In the genomic region with DNA sequence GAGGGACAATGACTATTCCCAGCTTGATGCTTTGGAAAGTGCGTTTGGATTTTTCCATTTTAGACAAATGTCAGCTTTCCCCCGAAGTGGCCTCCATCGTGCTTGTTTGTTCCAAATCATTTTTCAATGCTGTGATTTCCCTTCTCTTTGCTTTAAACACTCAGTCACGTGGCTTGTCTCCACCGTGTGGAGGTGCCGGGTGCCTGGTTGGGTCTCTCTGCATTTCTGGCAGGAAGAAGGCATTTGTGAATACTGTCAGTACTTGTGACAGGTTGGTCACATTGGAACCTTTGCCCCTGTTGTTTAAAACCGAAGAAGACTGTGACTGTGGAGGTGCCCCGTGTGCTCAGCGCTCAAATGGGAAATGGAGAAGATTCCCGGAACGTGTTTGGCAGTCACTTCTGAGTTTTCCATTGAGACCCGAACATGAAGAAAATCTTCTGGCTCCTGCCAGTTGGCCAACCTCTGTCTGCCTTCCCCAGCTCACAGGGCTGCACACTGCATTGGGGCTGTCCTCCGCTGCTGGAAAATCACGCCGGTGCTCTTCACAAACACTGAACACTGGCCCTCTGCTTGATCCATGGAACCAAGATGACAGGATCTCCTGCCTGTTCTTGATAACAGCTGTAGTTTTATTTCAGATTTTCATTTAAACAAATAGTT, we compare ENCODE assay signal across 14 cellular contexts.
DNase-seq lines count a peak whose midpoint lies in the region; FAIRE-seq and TF ChIP-seq lines count a peak whose summit lies in the region.
"Had no signal": no experiment of that assay in that cellular context is flagged by ENCODE, and none has a peak within 500 bp of the region (broad histone marks: within the 10 kb centered on the region; RNA-seq: fewer than 3 reads in every experiment).

No MANE protein-coding gene starts in this region.

- H3K4me1 ChIP-seq in astrocyte (ENCODE audit: insufficient read depth, low read length) (peaks cover 18% of the 10 kb centered on the region), suprapubic skin (peaks cover 15% of the 10 kb centered on the region), SK-N-SH (ENCODE audit: control insufficient read depth in 1 of 2, insufficient read depth in 2 of 2, low read depth in 1 of 2, low read length in 1 of 2) (peaks cover 0 to 17% of the 10 kb centered on the region in 2 experiments; a peak in 3 of 4 replicates), adrenal gland (replicated peaks in 1 of 2) (peaks cover 4 to 28% of the 10 kb centered on the region in 2 donors)
- H3K4me1 ChIP-seq: A549, HAP-1 had no signal

- no peaks in the 10 kb centered on the region for H3K9me3 Mint-ChIP-seq in activated CD4-positive, alpha-beta T cell treated with anti-CD3 and anti-CD28 coated beads, Interleukin-2, amount 10 ng/mL, durations not matched to agents 24 days and 14 days
- H3K9me3 Mint-ChIP-seq in astrocyte (ENCODE audit: unreplicated experiment), result no peaks in the 10 kb centered on the region

- FAIRE-seq in astrocyte (lab: Jason Lieb, UNC), result no peak
- FAIRE-seq: A549 had no signal

- H3K4me3 ChIP-seq in astrocyte (ENCODE audit: insufficient read depth, low read depth, low read length), result no peak overlapping the region
- no peak overlapping the region for H3K4me3 ChIP-seq in suprapubic skin
- H3K4me3 ChIP-seq in SK-N-SH (ENCODE audit: low read depth in 2 of 2, low read length in 1 of 2), result no peak overlapping the region
- no peak overlapping the region for H3K4me3 ChIP-seq in adrenal gland
- H3K4me3 ChIP-seq: A549, HAP-1 had no signal

- H3K27ac Mint-ChIP-seq in activated CD4-positive, alpha-beta T cell treated with anti-CD3 and anti-CD28 coated beads, Interleukin-2, amount 10 ng/mL, durations not matched to agents 24 days and 14 days, result peak overlapping the region; percentile 86
- no peak overlapping the region for H3K27ac Mint-ChIP-seq in astrocyte (ENCODE audit: unreplicated experiment)

- H4K20me1 ChIP-seq in astrocyte (ENCODE audit: insufficient read depth, low read length) (no peaks in the 10 kb centered on the region), SK-N-SH (ENCODE audit: insufficient read depth) (no peaks in the 10 kb centered on the region)

- intact Hi-C loops in activated CD4-positive, alpha-beta T cell treated with anti-CD3 and anti-CD28 coated beads, Interleukin-2, amount 10 ng/mL, durations not matched to agents 24 days and 14 days (cut with micrococcal nuclease), result loop anchor here (5.0 to 10.0 kb wide), 5 partner anchors 39 to 463 kb away; a partner anchor contains a TSS
- intact Hi-C loops in adrenal gland (cut with DNase I), result no loop called here

- WGBS in suprapubic skin, result 53% methylated on average over 15 of the region's 15 CpGs
- WGBS in SK-N-SH (ENCODE audit: low lambda C conversion rate), result 94% methylated on average over 12 of the region's 15 CpGs
- whole genome bisulfite sequencing in adrenal gland, 4 donors, result 70 to 91% (median 81%) methylated on average over 15 of the region's 15 CpGs

- H3K27me3 ChIP-seq in astrocyte (ENCODE audit: insufficient read depth, low read length), result no peaks in the 10 kb centered on the region
- H3K27me3 ChIP-seq in suprapubic skin, result no peaks in the 10 kb centered on the region
- H3K27me3 ChIP-seq in SK-N-SH (ENCODE audit: insufficient read depth), result no peaks in the 10 kb centered on the region
- no peaks in the 10 kb centered on the region for H3K27me3 ChIP-seq in adrenal gland

- POLR2A ChIA-PET in SK-N-SH (lab: Yijun Ruan, JAX), result no interaction called here

- H3K27me3 Mint-ChIP-seq in activated CD4-positive, alpha-beta T cell treated with anti-CD3 and anti-CD28 coated beads, Interleukin-2, amount 10 ng/mL, durations not matched to agents 24 days and 14 days, result no peaks in the 10 kb centered on the region
- no peaks in the 10 kb centered on the region for H3K27me3 Mint-ChIP-seq in astrocyte (ENCODE audit: low read depth, unreplicated experiment)

- no peaks in the 10 kb centered on the region for H3K9me2 ChIP-seq in SK-N-SH

- H3K36me3 ChIP-seq in astrocyte (ENCODE audit: insufficient read depth, low read length) (no peaks in the 10 kb centered on the region), suprapubic skin (no peaks in the 10 kb centered on the region), SK-N-SH (replicated peaks in 1 of 2; ENCODE audit: control insufficient read depth in 1 of 2, insufficient read depth in 2 of 2, low read length in 1 of 2) (no peaks in the 10 kb centered on the region), adrenal gland (replicated peaks in 1 of 2) (no peaks in the 10 kb centered on the region)
- H3K36me3 ChIP-seq: HAP-1 had no signal

- peak overlapping the region; percentile 76 for H3K4me3 Mint-ChIP-seq in activated CD4-positive, alpha-beta T cell treated with anti-CD3 and anti-CD28 coated beads, Interleukin-2, amount 10 ng/mL, durations not matched to agents 24 days and 14 days
- no peak overlapping the region for H3K4me3 Mint-ChIP-seq in astrocyte (ENCODE audit: unreplicated experiment)

- peaks cover 11% of the 10 kb centered on the region for H3K36me3 Mint-ChIP-seq in activated CD4-positive, alpha-beta T cell treated with anti-CD3 and anti-CD28 coated beads, Interleukin-2, amount 10 ng/mL, durations not matched to agents 24 days and 14 days (ENCODE audit: low read depth)
- H3K36me3 Mint-ChIP-seq in astrocyte (ENCODE audit: low read depth, unreplicated experiment), result no peaks in the 10 kb centered on the region

- H3K9ac ChIP-seq in astrocyte (ENCODE audit: low read length) (no peak overlapping the region), SK-N-SH (no peak overlapping the region)

- H3K4me2 ChIP-seq in astrocyte (ENCODE audit: low read length) (peak overlapping the region; percentile 46), SK-N-SH (no peak overlapping the region)
- H3K4me2 ChIP-seq: A549 had no signal

- H3K9me3 ChIP-seq in astrocyte (ENCODE audit: insufficient read depth, low read depth, low read length) (no peaks in the 10 kb centered on the region), suprapubic skin (no peaks in the 10 kb centered on the region), SK-N-SH (no peaks in the 10 kb centered on the region), adrenal gland (replicated peaks in 1 of 3) (no peaks in the 10 kb centered on the region)
- H3K9me3 ChIP-seq: A549, HAP-1 had no signal

- no peak overlapping the region for H2AFZ ChIP-seq in astrocyte (ENCODE audit: low read depth, low read length)
- no peak overlapping the region for H2AFZ ChIP-seq in SK-N-SH (ENCODE audit: low read depth)

- H3F3A ChIP-seq in SK-N-SH (replicated peaks; ENCODE audit: insufficient read depth), result no peaks in the 10 kb centered on the region

- CTCF ChIA-PET in SK-N-SH (lab: Yijun Ruan, JAX), result no interaction called here

- TF ChIP-seq POLR2A in suprapubic skin (IDR thresholded peaks at IDR 0.05) (no peak), adrenal gland (IDR thresholded peaks at IDR 0.05) (no peak)

- no peak for TF ChIP-seq RAD21 in SK-N-SH (IDR thresholded peaks at IDR 0.05; ENCODE audit: low read length)

- DNase-seq in activated CD4-positive, alpha-beta T cell treated with anti-CD3 and anti-CD28 coated beads, Interleukin-2, amount 10 ng/mL, durations not matched to agents 24 days and 14 days, result peak; percentile 80
- no peak for DNase-seq in activated CD4-positive, alpha-beta T cell treated with anti-CD3 and anti-CD28 coated beads for 1 hour
- DNase-seq in astrocyte (ENCODE audit: low read depth), result no peak
- peak; percentile 39 for DNase-seq in medulla oblongata (ENCODE audit: extremely low spot score)
- no peak for DNase-seq in suprapubic skin (ENCODE audit: low spot score in 2 of 2)
- no peak for DNase-seq in SK-N-SH
- no peak for DNase-seq in adrenal gland
- no peak for DNase-seq in COLO668 (lab: John Stamatoyannopoulos, UW; ENCODE audit: unreplicated experiment)
- DNase-seq: effector memory CD4-positive, alpha-beta T cell; GDM1; NCI-H774; occipital lobe had no signal

- no peak for TF ChIP-seq EP300 in suprapubic skin (IDR thresholded peaks at IDR 0.05)
- TF ChIP-seq EP300 in SK-N-SH (IDR thresholded peaks at IDR 0.05; ENCODE audit: borderline replicate concordance in 1 of 2, low read depth in 1 of 2, low read length in 1 of 2), result no peak

- H3K4me1 Mint-ChIP-seq in activated CD4-positive, alpha-beta T cell treated with anti-CD3 and anti-CD28 coated beads, Interleukin-2, amount 10 ng/mL, durations not matched to agents 24 days and 14 days, result peaks cover 48% of the 10 kb centered on the region
- H3K4me1 Mint-ChIP-seq in astrocyte (ENCODE audit: low read depth, unreplicated experiment), result peaks cover 10% of the 10 kb centered on the region

- H3K79me2 ChIP-seq in astrocyte (ENCODE audit: insufficient read depth, low read length) (no peaks in the 10 kb centered on the region), SK-N-SH (ENCODE audit: insufficient read depth) (no peaks in the 10 kb centered on the region)

- TF ChIP-seq CTCF in astrocyte (IDR thresholded peaks at IDR 0.05; ENCODE audit: insufficient read depth, low read depth, low read length) (no peak), suprapubic skin (IDR thresholded peaks at IDR 0.05) (no peak), SK-N-SH (IDR thresholded peaks at IDR 0.05) (no peak), adrenal gland (IDR thresholded peaks at IDR 0.05) (no peak)

- H3K27ac ChIP-seq in astrocyte (ENCODE audit: low read depth, low read length) (no peak overlapping the region), suprapubic skin (peak overlapping the region; percentile 3), SK-N-SH (ENCODE audit: low read depth in 2 of 2, low read length in 1 of 2) (no peak overlapping the region), adrenal gland (peak overlapping the region in 2 of 5 donors; percentile 30 to 45)
- H3K27ac ChIP-seq: A549 had no signal

TF ChIP-seq in SK-N-SH, 30 proteins besides CTCF, POLR2A, EP300 and RAD21 (continues in another document):
- TF ChIP-seq TEAD4 (IDR thresholded peaks at IDR 0.05; ENCODE audit: borderline replicate concordance, insufficient read depth) (no peak), JUND (IDR thresholded peaks at IDR 0.05) (no peak), CHD2 (IDR thresholded peaks at IDR 0.05; ENCODE audit: low read length, partially characterized antibody) (no peak), MEF2A (IDR thresholded peaks at IDR 0.05; ENCODE audit: borderline replicate concordance, low read depth) (no peak), FOSL2 (IDR thresholded peaks at IDR 0.05; ENCODE audit: borderline replicate concordance, low read depth) (no peak)
- TF ChIP-seq, protein P1, sequence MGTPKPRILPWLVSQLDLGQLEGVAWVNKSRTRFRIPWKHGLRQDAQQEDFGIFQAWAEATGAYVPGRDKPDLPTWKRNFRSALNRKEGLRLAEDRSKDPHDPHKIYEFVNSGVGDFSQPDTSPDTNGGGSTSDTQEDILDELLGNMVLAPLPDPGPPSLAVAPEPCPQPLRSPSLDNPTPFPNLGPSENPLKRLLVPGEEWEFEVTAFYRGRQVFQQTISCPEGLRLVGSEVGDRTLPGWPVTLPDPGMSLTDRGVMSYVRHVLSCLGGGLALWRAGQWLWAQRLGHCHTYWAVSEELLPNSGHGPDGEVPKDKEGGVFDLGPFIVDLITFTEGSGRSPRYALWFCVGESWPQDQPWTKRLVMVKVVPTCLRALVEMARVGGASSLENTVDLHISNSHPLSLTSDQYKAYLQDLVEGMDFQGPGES (IDR thresholded peaks at IDR 0.05; ENCODE audit: low read depth, low read length), result no peak

Comparison
In these comparisons a context has a peak if more than half of its experiments do, and no peak if none do; other contexts are left out.
1. DNase-seq: peak in activated CD4-positive, alpha-beta T cell treated with anti-CD3 and anti-CD28 coated beads, Interleukin-2, amount 10 ng/mL, durations not matched to agents 24 days and 14 days (single experiment) and medulla oblongata (single experiment); none in activated CD4-positive, alpha-beta T cell treated with anti-CD3 and anti-CD28 coated beads for 1 hour (single experiment), astrocyte (single experiment), suprapubic skin (0 of 2), SK-N-SH (single experiment), adrenal gland (0 of 7) and COLO668 (single experiment).